8 cellular contexts compared by ENCODE assay signal in genomic region chr21:31604591-31605190, GRCh38. TPM values are rescaled to one million over a fixed set of nuclear protein-coding genes. Genes with fewer than 3 reads are reported as not detected.
DNase-seq lines count a peak whose midpoint lies in the region; ATAC-seq and TF ChIP-seq lines count a peak whose summit lies in the region.

No MANE protein-coding gene starts in this region.

- ATAC-seq in HG03354 (IDR thresholded peaks at IDR 0.05; ENCODE audit: poor library complexity, severe bottlenecking, unreplicated experiment) (peak; percentile 72), lower lobe of right lung (peak; percentile 75 to 80), GM21526 (IDR thresholded peaks at IDR 0.05; ENCODE audit: low FRiP score, unreplicated experiment) (no peak)

- H3K9me3 ChIP-seq in lower lobe of right lung = no peaks in the 10 kb centered on the region

- H3K4me1 ChIP-seq in lower lobe of right lung = no peaks in the 10 kb centered on the region

- intact Hi-C loops in lower lobe of right lung (cut with DNase I) = loop anchor here (10.0 kb wide), 1 partner anchor 410 kb away; no protein-coding TSS in a partner anchor

- H3K27me3 ChIP-seq in lower lobe of right lung (ENCODE audit: low read depth) = no peaks in the 10 kb centered on the region

- no peak overlapping the region for H3K4me3 ChIP-seq in lower lobe of right lung

- no peak overlapping the region for H3K27ac ChIP-seq in lower lobe of right lung

- peak; percentile 71 for DNase-seq in GM10266 (ENCODE audit: extremely low spot score)
- DNase-seq in NCI-H526 treated with DMSO at 0.1 percent for 48 hours (lab: John Stamatoyannopoulos, UW) = peak; percentile 54
- peak; percentile 71 for DNase-seq in activated CD4-positive, alpha-beta T cell treated with anti-CD3 and anti-CD28 coated beads, Interleukin-2, amount 50 U/mL, for 1 hour
- peak; percentile 55 to 75 for DNase-seq in dermis microvascular lymphatic vessel endothelial cell (ENCODE audit: low read depth in 2 of 2)
- DNase-seq in lower lobe of right lung = peak; percentile 76
- DNase-seq in stimulated activated CD8-positive, alpha-beta memory T cell treated with anti-CD3 and anti-CD28 coated beads, Interleukin-12 subunit alpha, Interleukin-12 subunit beta, amount 100 ng/mL, for 24 hours (ENCODE audit: extremely low read depth) = peak; percentile 45

- peak; percentile 88 for TF ChIP-seq CTCF in GM10266 (IDR thresholded peaks at IDR 0.05; ENCODE audit: control insufficient read depth, insufficient read depth, low read depth, missing control alignments)
- peak; percentile 91 for TF ChIP-seq CTCF in lower lobe of right lung (IDR thresholded peaks at IDR 0.05)

- no peaks in the 10 kb centered on the region for H3K36me3 ChIP-seq in lower lobe of right lung

RNA-seq across cellular contexts. Expression of gene SOD1, which starts 54.8 kb away (rescaled TPM):
- 133 and 183 TPM in 2 replicates for total RNA-seq in dermis microvascular lymphatic vessel endothelial cell
- 160 TPM for total RNA-seq in lower lobe of right lung
